ENCODE assay signal across 9 cellular contexts in the genomic region with DNA sequence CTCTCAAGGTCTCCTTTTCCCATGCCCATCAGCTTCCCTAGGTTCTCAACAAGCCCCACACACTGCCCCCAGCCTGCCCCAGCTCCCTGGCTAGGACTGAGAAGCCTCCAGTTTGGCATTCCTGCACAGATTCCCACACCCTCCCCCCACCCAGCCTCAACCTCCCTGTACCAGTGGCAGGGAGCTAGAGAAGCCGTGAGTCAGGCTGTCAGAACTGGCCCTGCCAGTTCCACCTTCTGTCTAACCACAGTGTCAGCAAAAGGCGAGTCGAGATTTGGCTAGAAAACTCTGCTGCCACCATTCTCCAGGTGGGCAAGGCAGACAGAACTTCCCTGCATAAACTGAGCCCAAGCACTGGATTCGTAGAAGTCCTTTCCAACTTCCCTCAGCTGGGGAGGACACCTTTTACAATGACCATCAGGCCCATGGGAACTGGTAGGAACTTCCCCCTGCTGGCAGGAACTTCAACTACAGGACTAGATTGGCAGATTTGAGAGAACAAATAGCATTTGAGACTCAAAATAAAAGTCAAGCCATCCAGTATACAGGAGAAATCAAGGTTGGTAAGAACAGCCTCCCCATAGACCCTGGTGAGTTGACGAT. TPM values are rescaled to one million over a fixed set of nuclear protein-coding genes. Genes with fewer than 3 reads are reported as not detected.
DNase-seq lines count a peak whose midpoint lies in the region; ATAC-seq and TF ChIP-seq lines count a peak whose summit lies in the region.
"Had no signal": no experiment of that assay in that cellular context is flagged by ENCODE, and none has a peak within 500 bp of the region (broad histone marks: within the 10 kb centered on the region; RNA-seq: fewer than 3 reads in every experiment).

No MANE protein-coding gene starts in this region.

- H3K9ac ChIP-seq in H9 (ENCODE audit: extremely low read depth, insufficient read length, low read length) (no peak overlapping the region), fibroblast of lung (ENCODE audit: insufficient read depth, low read length) (no peak overlapping the region), parathyroid adenoma (no peak overlapping the region)

- no peak overlapping the region for H2BK15ac ChIP-seq in H9 (ENCODE audit: low read depth, low read length)

- no peak overlapping the region for H4K91ac ChIP-seq in H9 (ENCODE audit: insufficient read length, low read depth, low read length)

- TF ChIP-seq CTCF in CD14-positive monocyte (IDR thresholded peaks at IDR 0.05) (peak; percentile 47), H9 (conservative IDR thresholded peaks at IDR 0.05) (peak; percentile 77), fibroblast of lung (conservative IDR thresholded peaks at IDR 0.05 in 1 of 2, IDR thresholded peaks at IDR 0.05 in 1 of 2; ENCODE audit: low read depth in 1 of 2, low read length in 2 of 2) (peak; percentile 76 to 85), parathyroid adenoma (IDR thresholded peaks at IDR 0.05) (peak; percentile 47)

- no peak overlapping the region for H2BK5ac ChIP-seq in H9 (ENCODE audit: insufficient read length, low read length)

- no peak overlapping the region for H3K14ac ChIP-seq in H9 (ENCODE audit: insufficient read depth, low read length)

- no peak overlapping the region for H3K4ac ChIP-seq in H9 (ENCODE audit: low read depth, low read length)

- no CpG with 5 or more reads among the region's 5 CpGs for WGBS in H9 (ENCODE audit: extremely low coverage, insufficient read length, low lambda C conversion rate)

- H3K27me3 Mint-ChIP-seq in CD14-positive monocyte (ENCODE audit: low read depth in 3 of 3), result peaks cover 9 to 20% (median 9%) of the 10 kb centered on the region in 3 donors
- H3K27me3 Mint-ChIP-seq in H9 (ENCODE audit: low read depth), result peaks cover 1% of the 10 kb centered on the region
- H3K27me3 Mint-ChIP-seq in natural killer cell treated with Interleukin-12 subunit alpha and Interleukin-12 subunit beta and Interleukin-15 and Interleukin-18, amount 100 ng/mL, for 72 hours, result peaks cover 20 to 29% of the 10 kb centered on the region in 2 donors

- H2AFZ ChIP-seq in H9 (ENCODE audit: low read length) (no peak overlapping the region), fibroblast of lung (ENCODE audit: low read length) (no peak overlapping the region), parathyroid adenoma (no peak overlapping the region)

- no peaks in the 10 kb centered on the region for H3K79me1 ChIP-seq in H9 (ENCODE audit: insufficient read depth, low read depth, low read length, poor library complexity, severe bottlenecking)

- no peak overlapping the region for H2BK120ac ChIP-seq in H9 (ENCODE audit: low read depth, low read length, poor library complexity, severe bottlenecking)

- H3K9me3 Mint-ChIP-seq in CD14-positive monocyte (peaks cover 0 to 3% (median 0%) of the 10 kb centered on the region in 7 donors), H9 (peaks cover under 1 to 1% of the 10 kb centered on the region in 2 experiments; a peak in 4 of 5 replicates)
- H3K9me3 Mint-ChIP-seq in natural killer cell treated with Interleukin-12 subunit alpha and Interleukin-12 subunit beta and Interleukin-15 and Interleukin-18, amount 100 ng/mL, for 72 hours, result no peaks in the 10 kb centered on the region

- H4K20me1 ChIP-seq in H9 (ENCODE audit: control insufficient read depth, insufficient read depth, insufficient read length) (no peaks in the 10 kb centered on the region), fibroblast of lung (ENCODE audit: control insufficient read depth, extremely low read depth, insufficient read depth, low read length) (no peaks in the 10 kb centered on the region)

- H3K23me2 ChIP-seq in H9 (ENCODE audit: insufficient read length, low read depth, low read length, poor library complexity, severe bottlenecking), result no peaks in the 10 kb centered on the region

- no peak for ATAC-seq in GM19023 (IDR thresholded peaks at IDR 0.05; ENCODE audit: unreplicated experiment)
- ATAC-seq in natural killer cell treated with Interleukin-12 subunit alpha and Interleukin-12 subunit beta and Interleukin-15 and Interleukin-18, amount 100 ng/mL, for 72 hours, result no peak

- no peaks in the 10 kb centered on the region for H3K36me3 Mint-ChIP-seq in CD14-positive monocyte
- peaks cover 0 to 1% (median 0%) of the 10 kb centered on the region in 3 experiments; a peak in 1 of 7 replicates for H3K36me3 Mint-ChIP-seq in H9 (ENCODE audit: insufficient read depth in 1 of 3, low read depth in 3 of 3)
- H3K36me3 Mint-ChIP-seq in natural killer cell treated with Interleukin-12 subunit alpha and Interleukin-12 subunit beta and Interleukin-15 and Interleukin-18, amount 100 ng/mL, for 72 hours, result no peaks in the 10 kb centered on the region

- no peak overlapping the region for H3K56ac ChIP-seq in H9 (ENCODE audit: insufficient read length, low read depth, low read length)

- H4K5ac ChIP-seq in H9 (ENCODE audit: insufficient read length, low read depth, low read length), result no peak overlapping the region

- H2AK5ac ChIP-seq in H9 (ENCODE audit: insufficient read length, low read length), result no peak overlapping the region

- H3K18ac ChIP-seq in H9 (ENCODE audit: insufficient read length, low read depth, low read length), result no peak overlapping the region

- no peak overlapping the region for H3K4me3 ChIP-seq in fibroblast of lung (replicated peaks in 1 of 4; ENCODE audit: control extremely low read depth in 1 of 4, insufficient read depth in 1 of 4, low read depth in 3 of 4, low read length in 4 of 4)
- no peak overlapping the region for H3K4me3 ChIP-seq in parathyroid adenoma (ENCODE audit: low read depth, low read length)

- H2BK20ac ChIP-seq in H9 (ENCODE audit: low read depth, low read length, poor library complexity, severe bottlenecking), result no peak overlapping the region

- H4K8ac ChIP-seq in H9 (replicated peaks; ENCODE audit: insufficient read length, low read depth, low read length), result no peak overlapping the region

- H3T11ph ChIP-seq in H9 (ENCODE audit: low read length), result no peak overlapping the region

- H3K4me1 ChIP-seq in H9 (ENCODE audit: insufficient read depth, low read length) (peaks cover 8% of the 10 kb centered on the region; the same call in 1 of the 2 replicates), fibroblast of lung (ENCODE audit: control insufficient read depth, extremely low read depth, insufficient read depth, low read length) (no peaks in the 10 kb centered on the region), parathyroid adenoma (no peaks in the 10 kb centered on the region)

- DNase-seq in CD14-positive monocyte (ENCODE audit: low spot score) (peak; percentile 23), H9 (peak; percentile 77), RPMI8226 (peak; percentile 63), fibroblast of lung (ENCODE audit: low read depth in 2 of 2) (peak; percentile 49 to 67), putamen (ENCODE audit: low spot score) (no peak)
- DNase-seq in natural killer cell treated with Interleukin-12 subunit alpha and Interleukin-12 subunit beta and Interleukin-15 and Interleukin-18, amount 100 ng/mL, for 72 hours (ENCODE audit: low spot score), result no peak

- H3K27ac ChIP-seq in H9 (ENCODE audit: insufficient read length, low read depth, low read length) (no peak overlapping the region), fibroblast of lung (ENCODE audit: insufficient read depth, low read length) (no peak overlapping the region), parathyroid adenoma (no peak overlapping the region)

- H3K4me1 Mint-ChIP-seq in CD14-positive monocyte, result no peaks in the 10 kb centered on the region
- peaks cover 38 to 40% of the 10 kb centered on the region in 2 experiments for H3K4me1 Mint-ChIP-seq in H9
- no peaks in the 10 kb centered on the region for H3K4me1 Mint-ChIP-seq in natural killer cell treated with Interleukin-12 subunit alpha and Interleukin-12 subunit beta and Interleukin-15 and Interleukin-18, amount 100 ng/mL, for 72 hours (ENCODE audit: low read depth in 2 of 2)

- intact Hi-C loops in CD14-positive monocyte (cut with micrococcal nuclease), result no loop called here

- H3K4me3 Mint-ChIP-seq in CD14-positive monocyte, result no peak overlapping the region
- peak overlapping the region in 1 of 2 experiments; percentile 39; a peak in 1 of 5 replicates for H3K4me3 Mint-ChIP-seq in H9
- H3K4me3 Mint-ChIP-seq in natural killer cell treated with Interleukin-12 subunit alpha and Interleukin-12 subunit beta and Interleukin-15 and Interleukin-18, amount 100 ng/mL, for 72 hours, result no peak overlapping the region

- H3K36me3 ChIP-seq in fibroblast of lung (ENCODE audit: control insufficient read depth, insufficient read depth, low read length), result no peaks in the 10 kb centered on the region
- no peaks in the 10 kb centered on the region for H3K36me3 ChIP-seq in parathyroid adenoma (ENCODE audit: control insufficient read depth, insufficient read depth, low read length)

- H3K9me3 ChIP-seq in H9 (ENCODE audit: control insufficient read depth, low read depth, low read length) (no peaks in the 10 kb centered on the region), fibroblast of lung (ENCODE audit: control insufficient read depth, insufficient read depth, low read depth, low read length) (no peaks in the 10 kb centered on the region), parathyroid adenoma (ENCODE audit: control insufficient read depth, low read length) (no peaks in the 10 kb centered on the region)

- no peak overlapping the region for H3K4me2 ChIP-seq in H9 (ENCODE audit: insufficient read depth, insufficient read length, low read length)
- H3K4me2 ChIP-seq in fibroblast of lung (ENCODE audit: extremely low read depth, insufficient read depth, low read length), result no peak overlapping the region
- H3K4me2 ChIP-seq in parathyroid adenoma (ENCODE audit: low read length), result no peak overlapping the region

- H3K23ac ChIP-seq in H9 (ENCODE audit: insufficient read length, low read depth, low read length), result no peak overlapping the region

- no peaks in the 10 kb centered on the region for H3K79me2 ChIP-seq in H9 (ENCODE audit: insufficient read depth, low read length)
- no peaks in the 10 kb centered on the region for H3K79me2 ChIP-seq in fibroblast of lung (ENCODE audit: control insufficient read depth, insufficient read depth, low read length)
- no peaks in the 10 kb centered on the region for H3K79me2 ChIP-seq in parathyroid adenoma

- H2BK12ac ChIP-seq in H9 (ENCODE audit: insufficient read length, low read depth, low read length), result no peak overlapping the region

- H3K27me3 ChIP-seq in H9 (ENCODE audit: insufficient read depth, low read length) (no peaks in the 10 kb centered on the region), fibroblast of lung (ENCODE audit: control insufficient read depth, insufficient read depth, low read length) (peaks cover 10% of the 10 kb centered on the region), parathyroid adenoma (ENCODE audit: control insufficient read depth, insufficient read depth, low read length) (no peaks in the 10 kb centered on the region)

- H3K27ac Mint-ChIP-seq in CD14-positive monocyte (no peak overlapping the region), H9 (peak overlapping the region in 2 of 3 experiments; percentile 44 to 57; a peak in 2 of 7 replicates)
- no peak overlapping the region for H3K27ac Mint-ChIP-seq in natural killer cell treated with Interleukin-12 subunit alpha and Interleukin-12 subunit beta and Interleukin-15 and Interleukin-18, amount 100 ng/mL, for 72 hours

RNA-seq across cellular contexts. Expression of a gene that starts 31.0 kb away (rescaled TPM):
- polyA plus RNA-seq in CD14-positive monocyte (not detected), fibroblast of lung (0.14 and 1.4 TPM in 2 replicates)
- total RNA-seq in H9 (2021) (5.9 and 8.6 TPM in 2 replicates), fibroblast of lung (not detected in 2 replicates)
- polyA plus RNA-seq in fibroblast of lung (2012), result 2.4 TPM in 1 of 2 replicates, not detected in the other
- not detected in 2 replicates for polyA minus RNA-seq in fibroblast of lung (ENCODE audit: low replicate concordance)
- total RNA-seq in natural killer cell treated with Interleukin-12 subunit alpha and Interleukin-12 subunit beta and Interleukin-15 and Interleukin-18, amount 100 ng/mL, for 72 hours, result not detected

RNA-seq across cellular contexts. Expression of a gene that starts 52.7 kb away (rescaled TPM):
- polyA plus RNA-seq in CD14-positive monocyte, result not detected
- 29.0 and 30.1 TPM in 2 replicates for total RNA-seq in H9 (2021)
- total RNA-seq in fibroblast of lung, result not detected in 2 replicates
- polyA plus RNA-seq in fibroblast of lung, result 0.08 TPM in 1 of 2 replicates, not detected in the other
- not detected in 2 replicates for polyA plus RNA-seq in fibroblast of lung (2012)
- polyA minus RNA-seq in fibroblast of lung (ENCODE audit: low replicate concordance), result not detected in 2 replicates
- not detected for total RNA-seq in natural killer cell treated with Interleukin-12 subunit alpha and Interleukin-12 subunit beta and Interleukin-15 and Interleukin-18, amount 100 ng/mL, for 72 hours
- total RNA-seq: mononuclear cell had no signal

Comparison
In these comparisons a context has a peak if more than half of its experiments do, and no peak if none do; other contexts are left out.
1. DNase-seq: peak in CD14-positive monocyte (single experiment), H9 (single experiment), RPMI8226 (single experiment) and fibroblast of lung (2 of 2); none in natural killer cell treated with Interleukin-12 subunit alpha and Interleukin-12 subunit beta and Interleukin-15 and Interleukin-18, amount 100 ng/mL, for 72 hours (single experiment) and putamen (single experiment).
2. H3K27ac Mint-ChIP-seq: peak in H9 (2 of 3); none in CD14-positive monocyte (0 of 7) and natural killer cell treated with Interleukin-12 subunit alpha and Interleukin-12 subunit beta and Interleukin-15 and Interleukin-18, amount 100 ng/mL, for 72 hours (0 of 2).
3. RNA of a gene that starts 52.7 kb away (total RNA-seq): 29.0 to 30.1 TPM in H9; not detected in fibroblast of lung and not detected in natural killer cell treated with Interleukin-12 subunit alpha and Interleukin-12 subunit beta and Interleukin-15 and Interleukin-18, amount 100 ng/mL, for 72 hours; every median in the first group is over 10 times any median in the second.
4. Peak in every context shown above with its lines, with median percentiles within 50 percentile points of each other: CTCF ChIP-seq.